10 cellular contexts compared by ENCODE assay signal in the genomic region with DNA sequence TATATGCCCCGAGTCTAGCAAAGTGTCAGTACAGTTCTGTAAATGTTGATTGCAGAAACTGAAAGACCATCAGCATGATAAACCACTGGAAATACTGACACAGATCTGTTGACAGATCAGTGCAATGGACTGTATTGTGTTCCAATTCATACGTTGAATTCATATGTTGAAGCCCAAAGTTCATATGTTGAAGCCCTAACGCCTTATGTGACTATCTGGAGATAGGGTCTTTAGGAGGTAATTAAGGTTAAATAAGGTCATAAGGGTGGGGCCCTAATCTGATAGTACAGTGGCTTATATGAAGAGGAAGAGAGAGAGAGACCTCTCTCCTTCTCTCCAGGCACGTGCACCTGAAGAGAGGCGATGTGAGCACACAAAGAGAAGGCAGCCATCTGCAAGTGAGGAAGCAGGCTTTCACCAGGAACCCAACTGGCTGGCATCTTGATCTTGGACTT.
A peak's percentile ranks its signal among the peaks of the same experiment; 100 is the strongest.
DNase-seq lines count a peak whose midpoint lies in the region; ATAC-seq and TF ChIP-seq lines count a peak whose summit lies in the region.
"Had no signal": no experiment of that assay in that cellular context is flagged by ENCODE, and none has a peak within 500 bp of the region (broad histone marks: within the 10 kb centered on the region; RNA-seq: fewer than 3 reads in every experiment).

No MANE protein-coding gene starts in this region.

- no peaks in the 10 kb centered on the region for H3K9me3 Mint-ChIP-seq in activated CD8-positive, alpha-beta memory T cell treated with anti-CD3 and anti-CD28 coated beads, Interleukin-2, amount 10 ng/mL, durations not matched to agents 7 days and 5 days (ENCODE audit: low read depth)
- H3K9me3 Mint-ChIP-seq in memory B cell, result peaks cover 5% of the 10 kb centered on the region

- CTCF ChIA-PET in activated CD8-positive, alpha-beta memory T cell treated with anti-CD3 and anti-CD28 coated beads, Interleukin-2, amount 10 ng/mL, durations not matched to agents 7 days and 5 days (lab: Charles Lee), result interaction anchor here (0.6 to 1.4 kb wide), 2 partner anchors 99 to 103 kb away, joined by 4 to 5 read pairs; no protein-coding TSS in a partner anchor
- CTCF ChIA-PET in A673 (lab: Charles Lee), result no interaction called here

- BruUV-seq in A673 (replicated peaks; lab: Mats Ljungman, UMichigan), result no TSS peak

- no peak for TF ChIP-seq POLR2A in esophagus muscularis mucosa (IDR thresholded peaks at IDR 0.05; ENCODE audit: low read depth)

- H3K4me3 ChIP-seq in A673 (ENCODE audit: low read depth, low read length, poor library complexity, severe bottlenecking) (no peak overlapping the region), esophagus muscularis mucosa (no peak overlapping the region)
- H3K4me3 ChIP-seq: right lobe of liver had no signal

- DNase-seq in activated CD8-positive, alpha-beta memory T cell treated with anti-CD3 and anti-CD28 coated beads, Interleukin-2, amount 10 ng/mL, durations not matched to agents 7 days and 5 days, result peak; percentile 52
- no peak for DNase-seq in activated CD8-positive, alpha-beta memory T cell treated with anti-CD3 and anti-CD28 coated beads for 24 hours
- DNase-seq in memory B cell (ENCODE audit: low spot score in 2 of 2), result no peak
- no peak for DNase-seq in A673 (ENCODE audit: low spot score)
- no peak for DNase-seq in esophagus muscularis mucosa (ENCODE audit: extremely low spot score)
- DNase-seq in NOMO-1 treated with dmso at 0.1 percent for 144 hours (lab: John Stamatoyannopoulos, UW; ENCODE audit: unreplicated experiment), result no peak
- DNase-seq: NCI-H2081 treated with DMSO at 0.1 percent for 48 hours, right lobe of liver had no signal

- no peaks in the 10 kb centered on the region for H3K27me3 Mint-ChIP-seq in activated CD8-positive, alpha-beta memory T cell treated with anti-CD3 and anti-CD28 coated beads, Interleukin-2, amount 10 ng/mL, durations not matched to agents 7 days and 5 days
- no peaks in the 10 kb centered on the region for H3K27me3 Mint-ChIP-seq in memory B cell

- TF ChIP-seq EP300 in esophagus muscularis mucosa (IDR thresholded peaks at IDR 0.05), result no peak

- H3K4me1 Mint-ChIP-seq in activated CD8-positive, alpha-beta memory T cell treated with anti-CD3 and anti-CD28 coated beads, Interleukin-2, amount 10 ng/mL, durations not matched to agents 7 days and 5 days, result peaks cover 66% of the 10 kb centered on the region
- peaks cover 10% of the 10 kb centered on the region for H3K4me1 Mint-ChIP-seq in memory B cell

- intact Hi-C loops in A673 (cut with micrococcal nuclease; ENCODE audit: unreplicated experiment), result no loop called here
- intact Hi-C loops in esophagus muscularis mucosa (cut with DNase I), result no loop called here

- H3K27ac Mint-ChIP-seq in activated CD8-positive, alpha-beta memory T cell treated with anti-CD3 and anti-CD28 coated beads, Interleukin-2, amount 10 ng/mL, durations not matched to agents 7 days and 5 days, result peak overlapping the region; percentile 89
- H3K27ac Mint-ChIP-seq in memory B cell, result peak overlapping the region; percentile 74

- H3K4me3 Mint-ChIP-seq in activated CD8-positive, alpha-beta memory T cell treated with anti-CD3 and anti-CD28 coated beads, Interleukin-2, amount 10 ng/mL, durations not matched to agents 7 days and 5 days, result peak overlapping the region; percentile 41
- no peak overlapping the region for H3K4me3 Mint-ChIP-seq in memory B cell

- H3K4me1 ChIP-seq in A673 (ENCODE audit: insufficient read depth, low read length, poor library complexity, severe bottlenecking) (no peaks in the 10 kb centered on the region), esophagus muscularis mucosa (peaks cover 0 to 8% (median 0%) of the 10 kb centered on the region in 4 donors)
- H3K4me1 ChIP-seq: right lobe of liver had no signal

- POLR2A ChIA-PET in A673 (lab: Charles Lee; ENCODE audit: low non-redundant PET), result no interaction called here

- H3K27ac ChIP-seq in A673 (ENCODE audit: low read depth, low read length, poor library complexity, severe bottlenecking), result no peak overlapping the region
- H3K27ac ChIP-seq in esophagus muscularis mucosa (replicated peaks in 1 of 4), result no peak overlapping the region
- H3K27ac ChIP-seq: right lobe of liver had no signal

- H3K27me3 ChIP-seq in A673 (replicated peaks; ENCODE audit: insufficient read depth, low read depth, low read length, poor library complexity) (no peaks in the 10 kb centered on the region), esophagus muscularis mucosa (no peaks in the 10 kb centered on the region)
- H3K27me3 ChIP-seq: right lobe of liver had no signal

- TF ChIP-seq CTCF in A673 (conservative IDR thresholded peaks at IDR 0.05; ENCODE audit: low read depth, low read length) (no peak), esophagus muscularis mucosa (IDR thresholded peaks at IDR 0.05) (no peak)

- no peaks in the 10 kb centered on the region for H3K9me3 ChIP-seq in A673 (ENCODE audit: low read depth, low read length, poor library complexity, severe bottlenecking)
- no peaks in the 10 kb centered on the region for H3K9me3 ChIP-seq in esophagus muscularis mucosa
- H3K9me3 ChIP-seq: right lobe of liver had no signal

- H3K36me3 ChIP-seq in A673 (ENCODE audit: insufficient read depth, low read length, poor library complexity, severe bottlenecking) (no peaks in the 10 kb centered on the region), esophagus muscularis mucosa (no peaks in the 10 kb centered on the region)
- H3K36me3 ChIP-seq: right lobe of liver had no signal

- 66% methylated on average over 5 of the region's 5 CpGs for WGBS in esophagus muscularis mucosa

- peaks cover 13% of the 10 kb centered on the region for H3K36me3 Mint-ChIP-seq in activated CD8-positive, alpha-beta memory T cell treated with anti-CD3 and anti-CD28 coated beads, Interleukin-2, amount 10 ng/mL, durations not matched to agents 7 days and 5 days
- H3K36me3 Mint-ChIP-seq in memory B cell, result peaks cover 5% of the 10 kb centered on the region

- ATAC-seq in activated CD8-positive, alpha-beta memory T cell treated with anti-CD3 and anti-CD28 coated beads, Interleukin-2, amount 10 ng/mL, durations not matched to agents 7 days and 5 days, result peak; percentile 66
- ATAC-seq in GM21515 (IDR thresholded peaks at IDR 0.05; ENCODE audit: unreplicated experiment) (peak; percentile 50), HG03135 (IDR thresholded peaks at IDR 0.05; ENCODE audit: unreplicated experiment) (peak; percentile 57), memory B cell (ENCODE audit: low read depth) (peak; percentile 67)
- ATAC-seq: right lobe of liver had no signal
